In the genomic region with DNA sequence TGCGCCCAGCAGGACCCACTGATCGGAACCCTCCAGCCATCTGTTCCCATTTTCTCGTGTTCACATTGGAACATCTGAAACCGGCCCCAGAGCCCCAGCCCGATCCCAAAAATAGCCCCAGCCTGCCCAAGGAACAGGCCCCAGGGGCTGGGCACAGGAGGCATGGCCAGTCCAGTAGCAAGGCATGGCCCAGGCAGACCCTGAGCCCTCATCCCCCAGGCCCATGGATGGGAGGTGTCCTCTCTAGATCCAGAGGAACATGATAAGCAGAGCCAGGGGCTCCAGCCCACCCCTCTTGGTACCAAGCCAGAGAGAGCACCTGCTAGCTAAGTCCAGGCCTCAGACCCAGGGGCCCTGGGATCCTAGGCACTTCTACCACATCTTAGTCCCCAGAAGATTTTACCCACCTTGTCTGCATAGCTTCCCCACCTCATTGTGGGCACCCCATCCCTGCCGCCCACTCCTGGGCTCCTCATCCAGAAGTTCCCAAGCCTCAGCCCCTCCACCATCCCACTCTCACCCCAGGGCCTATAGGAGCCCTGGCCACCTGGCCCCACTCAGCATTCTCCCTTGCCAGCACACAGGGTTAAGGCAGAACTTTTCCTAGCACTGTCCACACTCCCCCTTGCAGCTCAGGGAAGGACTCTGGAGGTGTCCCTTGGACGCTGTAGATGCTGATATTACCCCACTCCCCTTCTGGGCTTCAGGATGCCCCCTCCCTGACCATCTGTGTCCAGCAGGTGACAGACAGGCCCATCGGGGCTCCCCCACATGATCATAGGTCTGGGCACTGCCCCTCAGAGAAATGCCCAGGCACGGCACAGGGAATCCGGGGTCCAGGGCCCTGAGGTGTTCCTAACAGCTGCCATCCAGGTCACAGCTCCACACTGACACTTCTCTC, we compare ENCODE assay signal across 9 cellular contexts. TPM values are rescaled to one million over a fixed set of nuclear protein-coding genes. Genes with fewer than 3 reads are reported as not detected.
A peak's percentile ranks its signal among the peaks of the same experiment; 100 is the strongest.
DNase-seq lines count a peak whose midpoint lies in the region; ATAC-seq lines count a peak whose summit lies in the region.
"Had no signal": no experiment of that assay in that cellular context is flagged by ENCODE, and none has a peak within 500 bp of the region (broad histone marks: within the 10 kb centered on the region; RNA-seq: fewer than 3 reads in every experiment).

No MANE protein-coding gene starts in this region.

- H3K27ac ChIP-seq in ACC112 (ENCODE audit: low read depth, low read length), result peak overlapping the region; percentile 99
- H3K27ac ChIP-seq in effector memory CD4-positive, alpha-beta T cell (ENCODE audit: insufficient read depth, low read length, poor library complexity, severe bottlenecking), result peak overlapping the region; percentile 98

- peaks cover 54% of the 10 kb centered on the region for H3K79me2 ChIP-seq in ACC112 (ENCODE audit: control insufficient read depth, insufficient read depth, low read length, unreplicated experiment)

- H3K9me3 Mint-ChIP-seq in natural killer cell treated with Interleukin-12 subunit alpha and Interleukin-12 subunit beta and Interleukin-15 and Interleukin-18, amount 100 ng/mL, for 72 hours, result no peaks in the 10 kb centered on the region

- H3K27me3 Mint-ChIP-seq in natural killer cell treated with Interleukin-12 subunit alpha and Interleukin-12 subunit beta and Interleukin-15 and Interleukin-18, amount 100 ng/mL, for 72 hours, result no peaks in the 10 kb centered on the region

- H2AFZ ChIP-seq in ACC112 (ENCODE audit: low read length, unreplicated experiment), result no peak overlapping the region

- no peaks in the 10 kb centered on the region for H3K36me3 ChIP-seq in ACC112 (ENCODE audit: insufficient read depth, low read length)
- H3K36me3 ChIP-seq in effector memory CD4-positive, alpha-beta T cell (ENCODE audit: control insufficient read depth, insufficient read depth, low read length), result peaks cover 6% of the 10 kb centered on the region

- peaks cover 94% of the 10 kb centered on the region for H3K4me1 ChIP-seq in ACC112 (ENCODE audit: control insufficient read depth, insufficient read depth, low read length, unreplicated experiment)
- peaks cover 97% of the 10 kb centered on the region for H3K4me1 ChIP-seq in effector memory CD4-positive, alpha-beta T cell (ENCODE audit: control insufficient read depth, insufficient read depth, low read length, poor library complexity, severe bottlenecking)

- DNase-seq in NCI-H69 (lab: John Stamatoyannopoulos, UW) (peak; percentile 59), DMS114 treated with DMSO at 0.1 percent for 48 hours (lab: John Stamatoyannopoulos, UW; ENCODE audit: unreplicated experiment) (no peak)
- DNase-seq in effector memory CD4-positive, alpha-beta T cell, result no peak
- peak; percentile 57 for DNase-seq in natural killer cell treated with Interleukin-12 subunit alpha and Interleukin-12 subunit beta and Interleukin-15 and Interleukin-18, amount 100 ng/mL, for 72 hours (ENCODE audit: low spot score)
- no peak for DNase-seq in stimulated activated CD4-positive, alpha-beta T cell treated with anti-CD3 and anti-CD28 coated beads, Interleukin-15, amount 100 ng/mL, for 24 hours

- H3K9me3 ChIP-seq in effector memory CD4-positive, alpha-beta T cell (ENCODE audit: control insufficient read depth, low read length), result no peaks in the 10 kb centered on the region

- no peak for ATAC-seq in natural killer cell treated with Interleukin-12 subunit alpha and Interleukin-12 subunit beta and Interleukin-15 and Interleukin-18, amount 100 ng/mL, for 72 hours
- ATAC-seq in GM18867 (IDR thresholded peaks at IDR 0.05; ENCODE audit: unreplicated experiment) (no peak), HG03039 (IDR thresholded peaks at IDR 0.05; ENCODE audit: unreplicated experiment) (no peak)

- H3K27me3 ChIP-seq in ACC112 (ENCODE audit: insufficient read depth, low read length), result no peaks in the 10 kb centered on the region
- H3K27me3 ChIP-seq in effector memory CD4-positive, alpha-beta T cell (replicated peaks; ENCODE audit: control insufficient read depth, insufficient read depth, low read length, poor library complexity, severe bottlenecking), result no peaks in the 10 kb centered on the region

- no peaks in the 10 kb centered on the region for H3K36me3 Mint-ChIP-seq in natural killer cell treated with Interleukin-12 subunit alpha and Interleukin-12 subunit beta and Interleukin-15 and Interleukin-18, amount 100 ng/mL, for 72 hours

- H3K4me1 Mint-ChIP-seq in natural killer cell treated with Interleukin-12 subunit alpha and Interleukin-12 subunit beta and Interleukin-15 and Interleukin-18, amount 100 ng/mL, for 72 hours (ENCODE audit: low read depth in 2 of 2), result peaks cover 80 to 85% of the 10 kb centered on the region in 2 donors

- H3K27ac Mint-ChIP-seq in natural killer cell treated with Interleukin-12 subunit alpha and Interleukin-12 subunit beta and Interleukin-15 and Interleukin-18, amount 100 ng/mL, for 72 hours, result peak overlapping the region; percentile 97 to 99

- peak overlapping the region; percentile 74 for H3K4me3 Mint-ChIP-seq in natural killer cell treated with Interleukin-12 subunit alpha and Interleukin-12 subunit beta and Interleukin-15 and Interleukin-18, amount 100 ng/mL, for 72 hours

- H3K4me3 ChIP-seq in ACC112 (ENCODE audit: low read depth, low read length), result peak overlapping the region; percentile 61
- no peak overlapping the region for H3K4me3 ChIP-seq in effector memory CD4-positive, alpha-beta T cell (ENCODE audit: insufficient read depth, low read depth, low read length, poor library complexity, severe bottlenecking)

RNA-seq across cellular contexts. Expression of gene BCL9L, which starts 9.5 kb away (rescaled TPM):
- total RNA-seq in natural killer cell treated with Interleukin-12 subunit alpha and Interleukin-12 subunit beta and Interleukin-15 and Interleukin-18, amount 100 ng/mL, for 72 hours, result 10 to 100 TPM; 33.5 to 62.2 TPM

RNA-seq across cellular contexts. Expression of gene CXCR5, which starts 32.5 kb away (rescaled TPM):
- 1 to 10 TPM; 3.1 to 6.3 TPM for total RNA-seq in natural killer cell treated with Interleukin-12 subunit alpha and Interleukin-12 subunit beta and Interleukin-15 and Interleukin-18, amount 100 ng/mL, for 72 hours
- total RNA-seq: SK-MEL-5 had no signal

RNA-seq across cellular contexts. Expression of gene UPK2, which starts 39.9 kb away (rescaled TPM):
- total RNA-seq in natural killer cell treated with Interleukin-12 subunit alpha and Interleukin-12 subunit beta and Interleukin-15 and Interleukin-18, amount 100 ng/mL, for 72 hours, result 1 to 10 TPM in 1 of 2 donors, under 1 TPM in 1; 0.64 to 1.1 TPM
- total RNA-seq: SK-MEL-5 had no signal

RNA-seq across cellular contexts. Expression of gene FOXR1, which starts 55.4 kb away (rescaled TPM):
- not detected for total RNA-seq in natural killer cell treated with Interleukin-12 subunit alpha and Interleukin-12 subunit beta and Interleukin-15 and Interleukin-18, amount 100 ng/mL, for 72 hours
- total RNA-seq: SK-MEL-5 had no signal

Comparison
In these comparisons a context has a peak if more than half of its experiments do, and no peak if none do; other contexts are left out.
1. DNase-seq: peak in NCI-H69 (single experiment) and natural killer cell treated with Interleukin-12 subunit alpha and Interleukin-12 subunit beta and Interleukin-15 and Interleukin-18, amount 100 ng/mL, for 72 hours (single experiment); none in effector memory CD4-positive, alpha-beta T cell (0 of 3), stimulated activated CD4-positive, alpha-beta T cell treated with anti-CD3 and anti-CD28 coated beads, Interleukin-15, amount 100 ng/mL, for 24 hours (single experiment) and DMS114 treated with DMSO at 0.1 percent for 48 hours (single experiment).